ENCODE assay signal across 9 cellular contexts in the genomic region with DNA sequence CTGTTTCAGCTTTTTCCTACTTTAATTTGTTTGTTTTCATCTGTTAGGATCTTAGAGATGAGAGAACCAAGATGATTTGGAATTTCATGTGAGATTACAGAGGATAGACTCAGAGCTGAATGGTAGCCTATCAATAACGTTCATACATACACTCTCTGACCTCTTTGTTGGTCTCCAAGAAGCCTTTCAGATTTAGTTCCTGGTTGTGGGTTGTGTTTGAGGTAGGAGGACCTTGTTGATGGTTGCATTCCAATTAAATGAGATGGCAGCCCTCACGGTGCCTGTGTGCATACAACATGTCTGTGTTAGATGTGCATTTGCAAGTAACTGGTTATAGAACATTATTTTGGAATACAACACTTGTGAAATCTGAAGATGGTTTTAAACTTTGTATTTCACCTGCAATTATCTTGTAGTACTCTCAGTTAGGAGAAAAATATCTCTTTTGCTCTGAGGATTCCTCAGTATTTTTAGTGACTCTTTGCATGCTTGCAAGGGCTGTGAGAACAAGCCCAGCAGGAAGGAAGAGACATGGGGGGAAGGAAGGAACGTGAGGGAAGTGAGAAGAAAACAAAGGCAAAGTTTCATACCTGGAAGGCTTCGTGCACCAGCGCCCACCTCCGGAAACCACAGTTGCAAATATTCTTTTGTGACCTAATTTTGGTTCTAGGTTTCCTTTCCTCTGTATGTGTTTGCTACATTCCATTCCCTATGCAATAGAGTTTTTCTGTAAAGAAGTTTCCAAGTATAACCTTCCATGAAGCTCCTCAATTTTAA.
DNase-seq lines count a peak whose midpoint lies in the region; ATAC-seq and TF ChIP-seq lines count a peak whose summit lies in the region.
"Had no signal": no experiment of that assay in that cellular context is flagged by ENCODE, and none has a peak within 500 bp of the region (broad histone marks: within the 10 kb centered on the region; RNA-seq: fewer than 3 reads in every experiment).

No MANE protein-coding gene starts in this region.

- TF ChIP-seq CTCF in MM.1S (IDR thresholded peaks at IDR 0.05; ENCODE audit: low read length) (no peak), gastrocnemius medialis (IDR thresholded peaks at IDR 0.05 in 4 of 5, conservative IDR thresholded peaks at IDR 0.05 in 1 of 5) (no peak), upper lobe of left lung (IDR thresholded peaks at IDR 0.05) (no peak)

- peak; percentile 67 for DNase-seq in MM.1S
- DNase-seq in astrocyte of the hippocampus (ENCODE audit: low read depth, low spot score), result peak; percentile 70
- DNase-seq in renal cortical epithelial cell (ENCODE audit: low read depth), result peak; percentile 68
- DNase-seq in NCI-H2081 (lab: John Stamatoyannopoulos, UW), result no peak
- DNase-seq in gastrocnemius medialis, result no peak
- DNase-seq in upper lobe of left lung, result no peak
- DNase-seq: NCI-H1930 had no signal

- TF ChIP-seq POLR2A in gastrocnemius medialis (IDR thresholded peaks at IDR 0.05), result no peak
- no peak for TF ChIP-seq POLR2A in upper lobe of left lung (IDR thresholded peaks at IDR 0.05)

- H3K36me3 ChIP-seq in MM.1S (replicated peaks; ENCODE audit: insufficient read depth, low read length) (no peaks in the 10 kb centered on the region), gastrocnemius medialis (no peaks in the 10 kb centered on the region), upper lobe of left lung (no peaks in the 10 kb centered on the region)

- TF ChIP-seq EP300 in upper lobe of left lung (IDR thresholded peaks at IDR 0.05), result no peak

- H3K79me2 ChIP-seq in MM.1S (ENCODE audit: low read length), result no peaks in the 10 kb centered on the region

- peaks cover 20% of the 10 kb centered on the region for H3F3A ChIP-seq in MM.1S (ENCODE audit: insufficient read depth, low read length)

- WGBS in upper lobe of left lung, 2 donors, result 41 to 49% methylated on average over 6 of the region's 6 CpGs

- H3K4me3 ChIP-seq in MM.1S (ENCODE audit: low read length), result peak overlapping the region; percentile 28
- H3K4me3 ChIP-seq in gastrocnemius medialis, result no peak overlapping the region
- no peak overlapping the region for H3K4me3 ChIP-seq in upper lobe of left lung

- no peak overlapping the region for H3K9ac ChIP-seq in MM.1S (ENCODE audit: low read length)

- no peaks in the 10 kb centered on the region for H3K9me2 ChIP-seq in MM.1S (replicated peaks; ENCODE audit: insufficient read depth, low read length)

- H3K9me3 ChIP-seq in MM.1S (replicated peaks; ENCODE audit: insufficient read depth, low read length) (no peaks in the 10 kb centered on the region), gastrocnemius medialis (no peaks in the 10 kb centered on the region), upper lobe of left lung (no peaks in the 10 kb centered on the region)

- in situ Hi-C loops in gastrocnemius medialis (cut with MboI; ENCODE audit: low sequenced_read_pairs in 4 of 4), result no loop called here

- H3K4me2 ChIP-seq in MM.1S (ENCODE audit: low read depth, low read length), result peak overlapping the region; percentile 64

- intact Hi-C loops in gastrocnemius medialis (cut with DNase I; ENCODE audit: low total_unique reads), result no loop called here

- H3K4me1 ChIP-seq in MM.1S (ENCODE audit: low read length) (peaks cover 35% of the 10 kb centered on the region), gastrocnemius medialis (peaks cover 12 to 13% of the 10 kb centered on the region in 2 donors), upper lobe of left lung (peaks cover 12 to 18% (median 13%) of the 10 kb centered on the region in 4 donors)

- no peaks in the 10 kb centered on the region for H4K20me1 ChIP-seq in MM.1S (ENCODE audit: insufficient read depth, low read length)

- ATAC-seq in GM19395 (IDR thresholded peaks at IDR 0.05; ENCODE audit: unreplicated experiment), result peak; percentile 58
- no peak for ATAC-seq in gastrocnemius medialis
- ATAC-seq in HG03460 (IDR thresholded peaks at IDR 0.05; ENCODE audit: unreplicated experiment), result no peak
- no peak for ATAC-seq in upper lobe of left lung (ENCODE audit: low FRiP score in 2 of 2)

- H3K27me3 ChIP-seq in MM.1S (replicated peaks; ENCODE audit: insufficient read depth, low read length) (no peaks in the 10 kb centered on the region), gastrocnemius medialis (no peaks in the 10 kb centered on the region), upper lobe of left lung (no peaks in the 10 kb centered on the region)

- H2AFZ ChIP-seq in MM.1S (ENCODE audit: low read length), result no peak overlapping the region

- H3K27ac ChIP-seq in MM.1S (ENCODE audit: low read length) (peak overlapping the region; percentile 58), gastrocnemius medialis (no peak overlapping the region), upper lobe of left lung (no peak overlapping the region)

Comparison
In these comparisons a context has a peak if more than half of its experiments do, and no peak if none do; other contexts are left out.
1. DNase-seq: peak in MM.1S (single experiment), astrocyte of the hippocampus (single experiment) and renal cortical epithelial cell (single experiment); none in NCI-H2081 (0 of 2), gastrocnemius medialis (0 of 2) and upper lobe of left lung (0 of 2).